In genomic region chr1:11907275-11908138, GRCh38 we compare ENCODE assay signal across 8 cellular contexts.
DNase-seq lines count a peak whose midpoint lies in the region; ATAC-seq and TF ChIP-seq lines count a peak whose summit lies in the region.

No MANE protein-coding gene starts in this region.

- ATAC-seq in HG03457 (IDR thresholded peaks at IDR 0.05; ENCODE audit: unreplicated experiment) = peak; percentile 31

- H3K4me3 ChIP-seq in choroid plexus epithelial cell (ENCODE audit: low read depth, low read length) = no peak overlapping the region

- TF ChIP-seq CTCF in choroid plexus epithelial cell (conservative IDR thresholded peaks at IDR 0.05; ENCODE audit: low read depth, low read length) = peak; percentile 92

- peak; percentile 90 to 92 for DNase-seq in AML-193 (lab: John Stamatoyannopoulos, UW)
- peak; percentile 72 for DNase-seq in GM19238 (ENCODE audit: insufficient read length, low spot score)
- DNase-seq in NCI-H510A treated with DMSO at 0.1 percent for 48 hours (lab: John Stamatoyannopoulos, UW) = peak; percentile 99
- peak; percentile 89 to 94 for DNase-seq in activated CD4-positive, alpha-beta T cell treated with anti-CD3 and anti-CD28 coated beads for 4 hours
- DNase-seq in choroid plexus epithelial cell (ENCODE audit: low read depth) = peak; percentile 97
- DNase-seq in kidney tubule cell (ENCODE audit: low spot score) = peak; percentile 95
- peak; percentile 85 to 90 for DNase-seq in stimulated activated CD4-positive, alpha-beta T cell treated with anti-CD3 and anti-CD28 coated beads, Interleukin-15, amount 100 ng/mL, for 48 hours (ENCODE audit: low read depth in 2 of 2)
